12 cellular contexts compared by ENCODE assay signal in the genomic region with DNA sequence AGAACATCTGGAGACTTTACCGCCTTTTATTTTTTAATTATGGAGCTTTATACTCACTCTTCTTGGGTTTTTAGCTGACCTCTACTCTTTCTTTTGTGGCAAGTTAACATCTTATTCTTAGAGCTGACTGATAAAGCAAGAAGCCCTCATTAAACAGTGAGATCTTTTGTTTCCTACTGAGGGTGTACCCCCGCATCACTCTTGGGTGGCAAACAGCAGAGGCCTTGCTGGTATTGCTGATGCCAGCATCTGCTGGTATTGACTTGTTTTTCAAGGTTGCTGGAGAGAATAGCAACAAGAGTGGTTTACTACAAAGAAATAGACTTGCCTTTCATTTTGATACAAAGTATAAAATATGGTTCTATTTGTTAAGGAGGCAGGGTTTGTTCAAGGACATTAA.
A peak's percentile ranks its signal among the peaks of the same experiment; 100 is the strongest.
DNase-seq lines count a peak whose midpoint lies in the region; ATAC-seq and TF ChIP-seq lines count a peak whose summit lies in the region.
"Had no signal": no experiment of that assay in that cellular context is flagged by ENCODE, and none has a peak within 500 bp of the region (broad histone marks: within the 10 kb centered on the region; RNA-seq: fewer than 3 reads in every experiment).

No MANE protein-coding gene starts in this region.

- H3K9me3 ChIP-seq in right atrium auricular region (no peaks in the 10 kb centered on the region), upper lobe of right lung (no peaks in the 10 kb centered on the region)

- no peak for ATAC-seq in Right ventricle myocardium inferior
- no peak for ATAC-seq in activated naive CD8-positive, alpha-beta T cell treated with anti-CD3 and anti-CD28 coated beads, Interleukin-2, amount 50 U/mL, for 24 hours
- ATAC-seq in natural killer cell = no peak
- ATAC-seq in upper lobe of right lung = no peak

- H3K27me3 ChIP-seq in right atrium auricular region (no peaks in the 10 kb centered on the region), upper lobe of right lung (no peaks in the 10 kb centered on the region)

- H3K4me1 Mint-ChIP-seq in activated naive CD8-positive, alpha-beta T cell treated with anti-CD3 and anti-CD28 coated beads, Interleukin-2, amount 50 U/mL, for 24 hours = peaks cover 83% of the 10 kb centered on the region
- H3K4me1 Mint-ChIP-seq in natural killer cell (peaks cover 48 to 85% of the 10 kb centered on the region in 2 donors), CD14-positive monocyte (peaks cover 62% of the 10 kb centered on the region)

- H3K27me3 Mint-ChIP-seq in activated naive CD8-positive, alpha-beta T cell treated with anti-CD3 and anti-CD28 coated beads, Interleukin-2, amount 50 U/mL, for 24 hours = no peaks in the 10 kb centered on the region
- H3K27me3 Mint-ChIP-seq in natural killer cell (ENCODE audit: low read depth in 2 of 2) (no peaks in the 10 kb centered on the region), CD14-positive monocyte (ENCODE audit: low read depth in 3 of 3) (no peaks in the 10 kb centered on the region)

- no peak for DNase-seq in right atrium auricular region (ENCODE audit: low spot score)
- DNase-seq in Right ventricle myocardium inferior (ENCODE audit: missing footprints) = no peak
- DNase-seq in activated naive CD8-positive, alpha-beta T cell treated with anti-CD3 and anti-CD28 coated beads, Interleukin-2, amount 50 U/mL, for 24 hours = no peak
- no peak for DNase-seq in natural killer cell
- DNase-seq in upper lobe of right lung = no peak
- DNase-seq in NCI-H446 (lab: John Stamatoyannopoulos, UW) = no peak
- DNase-seq in G401 (ENCODE audit: low spot score) = no peak
- DNase-seq in CD14-positive monocyte (ENCODE audit: low spot score) = no peak
- DNase-seq: activated effector memory CD4-positive, alpha-beta T cell treated with Interleukin-2 at 50 U/mL for 16 hours; Calu3; effector CD8-positive, alpha-beta T cell; T-helper 9 cell had no signal

- H3K9me3 Mint-ChIP-seq in activated naive CD8-positive, alpha-beta T cell treated with anti-CD3 and anti-CD28 coated beads, Interleukin-2, amount 50 U/mL, for 24 hours = peaks cover 17% of the 10 kb centered on the region
- H3K9me3 Mint-ChIP-seq in natural killer cell (no peaks in the 10 kb centered on the region), CD14-positive monocyte (peaks cover 0 to 2% (median 0%) of the 10 kb centered on the region in 7 donors)

- H3K27ac ChIP-seq in right atrium auricular region (peak overlapping the region; percentile 97 to 98), upper lobe of right lung (peak overlapping the region; percentile 52)

- H3K4me1 ChIP-seq in right atrium auricular region (peaks cover 0 to 97% of the 10 kb centered on the region in 2 donors), upper lobe of right lung (peaks cover 60% of the 10 kb centered on the region)

- H3K36me3 ChIP-seq in right atrium auricular region (peaks cover 73% of the 10 kb centered on the region), upper lobe of right lung (peaks cover 37% of the 10 kb centered on the region)

- no peak overlapping the region for H3K4me3 Mint-ChIP-seq in activated naive CD8-positive, alpha-beta T cell treated with anti-CD3 and anti-CD28 coated beads, Interleukin-2, amount 50 U/mL, for 24 hours
- H3K4me3 Mint-ChIP-seq in natural killer cell = no peak overlapping the region
- H3K4me3 Mint-ChIP-seq in CD14-positive monocyte = no peak overlapping the region

- H3K27ac Mint-ChIP-seq in activated naive CD8-positive, alpha-beta T cell treated with anti-CD3 and anti-CD28 coated beads, Interleukin-2, amount 50 U/mL, for 24 hours = peak overlapping the region; percentile 38
- peak overlapping the region; percentile 78 to 89 for H3K27ac Mint-ChIP-seq in natural killer cell
- H3K27ac Mint-ChIP-seq in CD14-positive monocyte = no peak overlapping the region

- in situ Hi-C loops in G401 (cut with HindIII; ENCODE audit: low sequenced_read_pairs) = no loop called here

- peak overlapping the region; percentile 6 to 13 for H3K4me3 ChIP-seq in right atrium auricular region
- H3K4me3 ChIP-seq in upper lobe of right lung = peak overlapping the region; percentile 2

- no peak for TF ChIP-seq CTCF in right atrium auricular region (IDR thresholded peaks at IDR 0.05)
- no peak for TF ChIP-seq CTCF in natural killer cell (IDR thresholded peaks at IDR 0.05)
- TF ChIP-seq CTCF in upper lobe of right lung (IDR thresholded peaks at IDR 0.05) = no peak
- no peak for TF ChIP-seq CTCF in CD14-positive monocyte (IDR thresholded peaks at IDR 0.05)

- H3K36me3 Mint-ChIP-seq in activated naive CD8-positive, alpha-beta T cell treated with anti-CD3 and anti-CD28 coated beads, Interleukin-2, amount 50 U/mL, for 24 hours (ENCODE audit: low read depth) = peaks cover 95% of the 10 kb centered on the region
- H3K36me3 Mint-ChIP-seq in natural killer cell = peaks cover 35% of the 10 kb centered on the region
- peaks cover 27 to 36% of the 10 kb centered on the region in 2 donors for H3K36me3 Mint-ChIP-seq in CD14-positive monocyte

- intact Hi-C loops in Right ventricle myocardium inferior (cut with DNase I) = loop anchor here (2.0 kb wide), 1 partner anchor 27 kb away; no protein-coding TSS in a partner anchor
- intact Hi-C loops in natural killer cell (cut with micrococcal nuclease) = no loop called here
- intact Hi-C loops in upper lobe of right lung (cut with DNase I) = no loop called here
- intact Hi-C loops in CD14-positive monocyte (cut with micrococcal nuclease) = no loop called here

Comparison
In these comparisons a context has a peak if more than half of its experiments do, and no peak if none do; other contexts are left out.
1. H3K27ac Mint-ChIP-seq: peak in activated naive CD8-positive, alpha-beta T cell treated with anti-CD3 and anti-CD28 coated beads, Interleukin-2, amount 50 U/mL, for 24 hours (single experiment) and natural killer cell (2 of 2); none in CD14-positive monocyte (0 of 7).